In the genomic region with DNA sequence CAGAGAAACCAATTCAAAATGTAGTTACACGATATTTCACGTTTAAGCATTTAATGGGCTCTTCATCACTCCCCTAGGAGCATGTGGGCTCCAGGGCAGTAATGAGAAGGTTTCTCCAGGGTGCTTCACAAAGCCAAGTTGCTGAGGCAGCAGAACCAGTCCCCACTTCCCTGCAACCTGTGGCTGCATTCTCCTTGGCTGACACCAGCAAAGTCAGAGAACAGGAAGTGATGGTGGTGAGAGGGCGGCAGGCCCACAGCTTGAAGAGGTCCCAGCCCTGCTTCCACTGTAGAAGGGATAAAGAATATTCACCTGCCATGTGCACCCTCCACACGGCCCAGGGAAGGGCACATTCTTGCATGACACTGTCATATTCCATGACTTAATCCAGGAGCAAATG, we compare ENCODE assay signal across 32 cellular contexts.
"Had no signal": no experiment of that assay in that cellular context is flagged by ENCODE, and none has a peak within 500 bp of the region (broad histone marks: within the 10 kb centered on the region; RNA-seq: fewer than 3 reads in every experiment).

No MANE protein-coding gene starts in this region.

- H3K27me3 ChIP-seq: brain microvascular endothelial cell, SJCRH30 had no signal

- H3K4me1 ChIP-seq: SJCRH30 had no signal

- H3K9ac ChIP-seq: KMS-11 had no signal

- H3K4me3 ChIP-seq: PC-9, SJCRH30, SK-N-MC had no signal

- H3K4me2 ChIP-seq: KMS-11, PC-9 had no signal

- H3K9me3 ChIP-seq: SJCRH30 had no signal

- FAIRE-seq: RCC 7860 had no signal

- H2AFZ ChIP-seq: PC-9 had no signal

- H3K27ac ChIP-seq: brain microvascular endothelial cell, KMS-11, PC-9, SJCRH30, SK-N-MC, WERI-Rb-1 had no signal

- H3K36me3 ChIP-seq: brain microvascular endothelial cell, SJCRH30, WERI-Rb-1 had no signal

- DNase-seq: activated CD4-positive, alpha-beta memory T cell treated with anti-CD3 and anti-CD28 coated beads, Interleukin-2, amount 10 ng/mL, durations not matched to agents 7 days and 5 days; activated CD4-positive, alpha-beta T cell treated with anti-CD3 and anti-CD28 coated beads for 1 hour; activated CD4-positive, alpha-beta T cell treated with anti-CD3 and anti-CD28 coated beads for 48 hours; activated CD4-positive, CD25-positive, alpha-beta regulatory T cell; activated CD8-positive, alpha-beta memory T cell treated with anti-CD3 and anti-CD28 coated beads for 24 hours; activated CD8-positive, alpha-beta memory T cell treated with anti-CD3 and anti-CD28 coated beads, Interleukin-2, amount 10 ng/mL, durations not matched to agents 7 days and 5 days; activated CD8-positive, alpha-beta memory T cell treated with anti-CD3 and anti-CD28 coated beads, Interleukin-2, amount 50 U/mL, for 48 hours; activated effector memory CD4-positive, alpha-beta T cell treated with anti-CD3 and anti-CD28 coated beads, Interleukin-2, amount 50 U/mL, for 16 hours; activated naive CD4-positive, alpha-beta T cell; activated naive CD4-positive, alpha-beta T cell treated with anti-CD3 and anti-CD28 coated beads, Interleukin-2, amount 50 U/mL, for 16 hours; activated naive CD8-positive, alpha-beta T cell treated with anti-CD3 and anti-CD28 coated beads for 36 hours; activated T-cell treated with anti-CD3 and anti-CD28 coated beads, Interleukin-2, amount 50 U/mL, for 48 hours; amniotic stem cell; aorta; brain microvascular endothelial cell; central memory CD4-positive, alpha-beta T cell; NCI-H1105; NCI-H1417 treated with DMSO at 0.1 percent for 48 hours; NCI-H187 treated with DMSO at 0.1 percent for 48 hours; NCI-H2081; NCI-H2171; NCI-H446; NCI-H524 treated with DMSO at 0.1 percent for 48 hours; NK-92 treated with Interleukin-12 subunit alpha and Interleukin-12 subunit beta, amount 100 ng/mL, for 24 hours; PC-9; SHP77; SJCRH30; T1000; WERI-Rb-1 had no signal
